In the genomic region with DNA sequence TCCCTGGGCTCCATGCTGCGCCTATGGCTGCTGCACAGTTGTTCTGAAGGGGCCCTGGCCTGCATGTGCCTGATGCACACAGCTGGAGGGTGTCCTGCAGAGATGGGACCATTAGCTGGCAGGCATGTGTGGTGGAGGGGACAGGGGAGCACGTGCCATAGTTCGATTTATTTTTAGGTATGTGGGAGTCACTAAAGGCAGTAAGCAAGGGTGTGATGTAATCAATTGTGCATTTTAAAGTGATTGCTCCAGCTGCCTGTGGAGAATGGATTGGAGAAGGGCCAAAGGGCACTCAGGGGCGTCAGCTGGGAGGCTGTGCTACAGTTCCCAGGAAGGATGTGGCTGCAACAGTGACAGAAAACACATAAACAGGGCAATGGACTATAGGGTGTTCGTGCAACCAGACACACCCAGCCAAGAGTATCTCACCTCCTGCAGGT, we compare ENCODE assay signal across 8 cellular contexts.
DNase-seq lines count a peak whose midpoint lies in the region; ATAC-seq and TF ChIP-seq lines count a peak whose summit lies in the region.

No MANE protein-coding gene starts in this region.

- H3K4me3 Mint-ChIP-seq in activated T-cell treated with anti-CD3 and anti-CD28 coated beads, Interleukin-2, amount 50 U/mL, for 4 hours, result peak overlapping the region; percentile 55

- peaks cover 37% of the 10 kb centered on the region for H3K4me1 ChIP-seq in OCI-LY3 (ENCODE audit: low read length)

- H3K4me2 ChIP-seq in OCI-LY3 (ENCODE audit: low read length), result peak overlapping the region; percentile 58

- H3K9me3 ChIP-seq in OCI-LY3 (ENCODE audit: insufficient read depth, low read length), result no peaks in the 10 kb centered on the region

- DNase-seq in activated T-cell treated with anti-CD3 and anti-CD28 coated beads, Interleukin-2, amount 50 U/mL, for 4 hours, result no peak
- no peak for DNase-seq in activated T-cell treated with anti-CD3 and anti-CD28 coated beads, Interleukin-2, amount 50 U/mL, for 1 hour
- DNase-seq in dermis microvascular lymphatic vessel endothelial cell (ENCODE audit: low read depth in 2 of 2), result peak; percentile 32 to 72
- peak; percentile 50 for DNase-seq in pulmonary artery endothelial cell (ENCODE audit: low read depth, low spot score)
- no peak for DNase-seq in foreskin melanocyte

- no peaks in the 10 kb centered on the region for H3K27me3 Mint-ChIP-seq in activated T-cell treated with anti-CD3 and anti-CD28 coated beads, Interleukin-2, amount 50 U/mL, for 4 hours (ENCODE audit: low read depth)

- H3K9ac ChIP-seq in OCI-LY3 (ENCODE audit: low read length), result no peak overlapping the region

- peak; percentile 1 for ATAC-seq in activated T-cell treated with anti-CD3 and anti-CD28 coated beads, Interleukin-2, amount 50 U/mL, for 4 hours
- ATAC-seq in HG03196 (IDR thresholded peaks at IDR 0.05; ENCODE audit: unreplicated experiment) (peak; percentile 22), GM19324 (IDR thresholded peaks at IDR 0.05; ENCODE audit: low FRiP score, unreplicated experiment) (no peak)

- no peak for TF ChIP-seq CTCF in OCI-LY3 (IDR thresholded peaks at IDR 0.05; ENCODE audit: low read depth, low read length)

- H2AFZ ChIP-seq in OCI-LY3 (ENCODE audit: low read depth, low read length), result no peak overlapping the region

- H3K36me3 ChIP-seq in OCI-LY3 (replicated peaks; ENCODE audit: low read depth, low read length), result no peaks in the 10 kb centered on the region

- peaks cover 91% of the 10 kb centered on the region for H3K4me1 Mint-ChIP-seq in activated T-cell treated with anti-CD3 and anti-CD28 coated beads, Interleukin-2, amount 50 U/mL, for 4 hours (ENCODE audit: low read depth)

- H3K79me2 ChIP-seq in OCI-LY3 (ENCODE audit: low read length), result no peaks in the 10 kb centered on the region

- H3K27me3 ChIP-seq in OCI-LY3 (ENCODE audit: low read depth, low read length), result peaks cover 3% of the 10 kb centered on the region; the same call in 1 of the 2 replicates

- H3K9me3 Mint-ChIP-seq in activated T-cell treated with anti-CD3 and anti-CD28 coated beads, Interleukin-2, amount 50 U/mL, for 4 hours, result peaks cover 4% of the 10 kb centered on the region

- no peaks in the 10 kb centered on the region for H3K36me3 Mint-ChIP-seq in activated T-cell treated with anti-CD3 and anti-CD28 coated beads, Interleukin-2, amount 50 U/mL, for 4 hours (ENCODE audit: insufficient read depth)

- H4K20me1 ChIP-seq in OCI-LY3 (ENCODE audit: insufficient read depth, low read length), result no peaks in the 10 kb centered on the region

- peak overlapping the region; percentile 20; the same call in 1 of the 2 replicates for H3K4me3 ChIP-seq in OCI-LY3 (ENCODE audit: low read length)

- peak overlapping the region; percentile 50 for H3K27ac ChIP-seq in OCI-LY3 (ENCODE audit: low read length)

Comparison
In these comparisons a context has a peak if more than half of its experiments do, and no peak if none do; other contexts are left out.
1. DNase-seq: peak in dermis microvascular lymphatic vessel endothelial cell (2 of 2) and pulmonary artery endothelial cell (single experiment); none in activated T-cell treated with anti-CD3 and anti-CD28 coated beads, Interleukin-2, amount 50 U/mL, for 4 hours (single experiment), activated T-cell treated with anti-CD3 and anti-CD28 coated beads, Interleukin-2, amount 50 U/mL, for 1 hour (single experiment) and foreskin melanocyte (single experiment).